20 cellular contexts compared by ENCODE assay signal in genomic region chr9:4550777-4551476, GRCh38.
DNase-seq lines count a peak whose midpoint lies in the region; ATAC-seq and FAIRE-seq lines count a peak whose summit lies in the region.
"Had no signal": no experiment of that assay in that cellular context is flagged by ENCODE, and none has a peak within 500 bp of the region (broad histone marks: within the 10 kb centered on the region; RNA-seq: fewer than 3 reads in every experiment).

No MANE protein-coding gene starts in this region.

- peaks cover 49% of the 10 kb centered on the region for H3K4me1 ChIP-seq in CD4-positive, alpha-beta memory T cell (ENCODE audit: insufficient read depth, low read length)
- H3K4me1 ChIP-seq: BE2C had no signal

- H3K36me3 ChIP-seq in CD4-positive, alpha-beta memory T cell (ENCODE audit: insufficient read depth, low read length): no peaks in the 10 kb centered on the region
- H3K36me3 ChIP-seq: BE2C, thyroid gland, WERI-Rb-1 had no signal

- peak; percentile 68 for FAIRE-seq in GM19239 (lab: Jason Lieb, UNC)
- FAIRE-seq: frontal cortex had no signal

- H3K4me1 Mint-ChIP-seq in CD4-positive, alpha-beta memory T cell: peaks cover 32 to 70% (median 53%) of the 10 kb centered on the region in 4 donors

- CTCF ChIA-PET in CD4-positive, alpha-beta memory T cell (lab: Charles Lee; ENCODE audit: partially characterized antibody): no interaction called here

- H3K27ac ChIP-seq in CD4-positive, alpha-beta memory T cell (ENCODE audit: low read depth, low read length): no peak overlapping the region
- H3K27ac ChIP-seq: WERI-Rb-1 had no signal

- POLR2A ChIA-PET in CD4-positive, alpha-beta memory T cell (lab: Charles Lee; ENCODE audit: partially characterized antibody): interaction anchor here (1.0 to 1.7 kb wide), 3 partner anchors 8 to 127 kb away, joined by 3 to 5 read pairs (median 3); no protein-coding TSS in a partner anchor

- peak overlapping the region in 3 of 8 donors; percentile 6 to 32 (median 22) for H3K4me3 Mint-ChIP-seq in CD4-positive, alpha-beta memory T cell

- no peaks in the 10 kb centered on the region for H3K36me3 Mint-ChIP-seq in CD4-positive, alpha-beta memory T cell
- H3K36me3 Mint-ChIP-seq: activated naive CD4-positive, alpha-beta T cell treated with anti-CD3 and anti-CD28 coated beads, Interleukin-2, amount 50 U/mL, for 72 hours had no signal

- no peaks in the 10 kb centered on the region for H3K27me3 Mint-ChIP-seq in CD4-positive, alpha-beta memory T cell

- H3K9me3 Mint-ChIP-seq in CD4-positive, alpha-beta memory T cell: no peaks in the 10 kb centered on the region

- intact Hi-C loops in CD4-positive, alpha-beta memory T cell (cut with micrococcal nuclease): no loop called here

- no peak overlapping the region for H3K4me3 ChIP-seq in CD4-positive, alpha-beta memory T cell (ENCODE audit: low read length in 2 of 2)
- H3K4me3 ChIP-seq: thyroid gland had no signal

- ATAC-seq in HG02884 (IDR thresholded peaks at IDR 0.05; ENCODE audit: unreplicated experiment) (no peak), HG02870 (IDR thresholded peaks at IDR 0.05; ENCODE audit: unreplicated experiment) (no peak)
- ATAC-seq: right cardiac atrium had no signal

- DNase-seq in CD4-positive, alpha-beta memory T cell: peak in 3 of 5 donors; percentile 24 to 31 (median 28)
- no peak for DNase-seq in GM19239 (ENCODE audit: insufficient read length, low spot score)
- DNase-seq in dermis blood vessel endothelial cell: peak; percentile 63
- peak; percentile 43 for DNase-seq in mucosa of gallbladder (ENCODE audit: low spot score)
- no peak for DNase-seq in NCI-H524 treated with DMSO at 0.1 percent for 48 hours (lab: John Stamatoyannopoulos, UW)
- DNase-seq in NCI-H524 (lab: John Stamatoyannopoulos, UW): no peak
- DNase-seq: activated CD8-positive, alpha-beta memory T cell treated with anti-CD3 and anti-CD28 coated beads, Interleukin-2, amount 50 U/mL, for 4 hours; BE2C; effector CD4-positive, alpha-beta T cell; KBM-7; NCI-H1694; NCI-H774; stimulated activated CD4-positive, alpha-beta T cell treated with anti-CD3 and anti-CD28 coated beads, Interleukin-2, amount 100 ng/mL, for 48 hours; thyroid gland; WERI-Rb-1 had no signal

- H3K27ac Mint-ChIP-seq in CD4-positive, alpha-beta memory T cell: peak overlapping the region in 4 of 7 donors; percentile 12 to 44 (median 30)

- H3K9me3 ChIP-seq in CD4-positive, alpha-beta memory T cell (ENCODE audit: control insufficient read depth in 1 of 2, low read length in 2 of 2): no peaks in the 10 kb centered on the region
- H3K9me3 ChIP-seq: BE2C, thyroid gland had no signal

- H3K27me3 ChIP-seq in CD4-positive, alpha-beta memory T cell (ENCODE audit: insufficient read depth, low read length): no peaks in the 10 kb centered on the region
- H3K27me3 ChIP-seq: BE2C, thyroid gland had no signal

Comparison
In these comparisons a context has a peak if more than half of its experiments do, and no peak if none do; other contexts are left out.
1. DNase-seq: peak in CD4-positive, alpha-beta memory T cell (3 of 5), dermis blood vessel endothelial cell (single experiment) and mucosa of gallbladder (single experiment); none in GM19239 (single experiment), NCI-H524 treated with DMSO at 0.1 percent for 48 hours (single experiment) and NCI-H524 (0 of 2).